Comparison of ENCODE assay signal across 17 cellular contexts in the genomic region with DNA sequence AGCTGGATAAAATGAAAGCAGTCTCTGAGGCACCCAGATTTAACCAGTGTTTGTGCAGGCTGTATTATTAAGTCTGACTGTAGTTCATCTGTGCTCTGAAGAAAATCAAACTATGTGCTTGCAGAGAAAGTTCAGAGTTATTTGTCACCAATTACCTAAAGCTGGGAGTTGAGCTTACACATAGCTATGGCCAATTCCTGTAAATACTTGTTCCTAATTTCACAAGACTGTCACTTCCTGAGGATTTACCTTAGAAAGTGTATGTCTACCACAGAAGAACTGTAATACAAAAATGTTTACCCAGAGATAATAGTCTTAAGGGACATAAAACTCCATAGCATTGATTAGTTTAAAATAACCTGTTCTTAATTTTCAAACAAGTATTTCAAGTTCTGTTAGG.
DNase-seq lines count a peak whose midpoint lies in the region; ATAC-seq, FAIRE-seq and TF ChIP-seq lines count a peak whose summit lies in the region.
"Had no signal": no experiment of that assay in that cellular context is flagged by ENCODE, and none has a peak within 500 bp of the region (broad histone marks: within the 10 kb centered on the region; RNA-seq: fewer than 3 reads in every experiment).

No MANE protein-coding gene starts in this region.

- H3K4me1 Mint-ChIP-seq in endothelial cell (ENCODE audit: unreplicated experiment), result peaks cover 24% of the 10 kb centered on the region
- H3K4me1 Mint-ChIP-seq: B cell had no signal

- H3K4me3 ChIP-seq in AG10803 (ENCODE audit: low read length) (no peak overlapping the region), RWPE2 (ENCODE audit: severe bottlenecking) (no peak overlapping the region)
- H3K4me3 ChIP-seq: Peyer's patch had no signal

- no peak overlapping the region for H3K27ac ChIP-seq in RWPE2 (ENCODE audit: poor library complexity, severe bottlenecking)
- H3K27ac ChIP-seq: Peyer's patch had no signal

- no peaks in the 10 kb centered on the region for H3K9me3 ChIP-seq in RWPE2 (ENCODE audit: severe bottlenecking)
- H3K9me3 ChIP-seq: Caco-2, Peyer's patch had no signal

- peak; percentile 34 for DNase-seq in AG10803 (ENCODE audit: low read depth)
- no peak for DNase-seq in RWPE2 (ENCODE audit: low spot score)
- no peak for DNase-seq in endothelial cell (ENCODE audit: low spot score)
- DNase-seq in iris pigment epithelial cell (ENCODE audit: low read depth), result peak; percentile 41
- no peak for DNase-seq in T-helper 9 cell
- no peak for DNase-seq in NCI-H2029 treated with DMSO at 0.1 percent for 48 hours (lab: John Stamatoyannopoulos, UW)
- DNase-seq in urothelium cell line (ENCODE audit: low spot score), result no peak
- no peak for DNase-seq in erythroblast (lab: John Stamatoyannopoulos, UW)
- DNase-seq: 8988T, Caco-2, GDM1, NCI-H1092 treated with DMSO at 0.1 percent for 48 hours, NCI-H146, NCI-H2081, Peyer's patch had no signal

- H3K9me3 Mint-ChIP-seq in endothelial cell (ENCODE audit: unreplicated experiment), result peaks cover 10% of the 10 kb centered on the region

- peaks cover 10% of the 10 kb centered on the region for H3K36me3 Mint-ChIP-seq in endothelial cell (ENCODE audit: low read depth, unreplicated experiment)

- peak overlapping the region; percentile 84 for H3K27ac Mint-ChIP-seq in endothelial cell (ENCODE audit: unreplicated experiment)
- H3K27ac Mint-ChIP-seq: B cell had no signal

- peaks cover 10% of the 10 kb centered on the region for H3K4me1 ChIP-seq in RWPE2 (ENCODE audit: insufficient read depth, poor library complexity, severe bottlenecking)
- H3K4me1 ChIP-seq: Caco-2, Peyer's patch had no signal

- ATAC-seq in RWPE2 (ENCODE audit: low read depth), result peak; percentile 72; the same call in 2 of the 3 replicates

- no peak for TF ChIP-seq POLR2A in erythroblast (IDR thresholded peaks at IDR 0.05; ENCODE audit: low read length)

- no peak overlapping the region for H3K4me3 Mint-ChIP-seq in endothelial cell (ENCODE audit: unreplicated experiment)
- H3K4me3 Mint-ChIP-seq: B cell had no signal

- no peak for FAIRE-seq in urothelium cell line (lab: Jason Lieb, UNC)
- FAIRE-seq: H54 had no signal

- no peaks in the 10 kb centered on the region for H3K27me3 ChIP-seq in RWPE2 (ENCODE audit: insufficient read depth, poor library complexity, severe bottlenecking)
- H3K27me3 ChIP-seq: Peyer's patch had no signal

- TF ChIP-seq CTCF in AG10803 (conservative IDR thresholded peaks at IDR 0.05; ENCODE audit: low read length) (no peak), RWPE2 (IDR thresholded peaks at IDR 0.05; ENCODE audit: poor library complexity, severe bottlenecking) (no peak), endothelial cell (IDR thresholded peaks at IDR 0.05; ENCODE audit: unreplicated experiment) (no peak)

- H3K27me3 Mint-ChIP-seq in endothelial cell (ENCODE audit: unreplicated experiment), result peaks cover 5% of the 10 kb centered on the region

- no peaks in the 10 kb centered on the region for H3K36me3 ChIP-seq in RWPE2 (ENCODE audit: low read depth)
- H3K36me3 ChIP-seq: Peyer's patch had no signal

Comparison
In these comparisons a context has a peak if more than half of its experiments do, and no peak if none do; other contexts are left out.
1. DNase-seq: peak in AG10803 (single experiment) and iris pigment epithelial cell (single experiment); none in RWPE2 (single experiment), endothelial cell (single experiment), T-helper 9 cell (single experiment), NCI-H2029 treated with DMSO at 0.1 percent for 48 hours (single experiment), urothelium cell line (single experiment) and erythroblast (0 of 2).